In the genomic region with DNA sequence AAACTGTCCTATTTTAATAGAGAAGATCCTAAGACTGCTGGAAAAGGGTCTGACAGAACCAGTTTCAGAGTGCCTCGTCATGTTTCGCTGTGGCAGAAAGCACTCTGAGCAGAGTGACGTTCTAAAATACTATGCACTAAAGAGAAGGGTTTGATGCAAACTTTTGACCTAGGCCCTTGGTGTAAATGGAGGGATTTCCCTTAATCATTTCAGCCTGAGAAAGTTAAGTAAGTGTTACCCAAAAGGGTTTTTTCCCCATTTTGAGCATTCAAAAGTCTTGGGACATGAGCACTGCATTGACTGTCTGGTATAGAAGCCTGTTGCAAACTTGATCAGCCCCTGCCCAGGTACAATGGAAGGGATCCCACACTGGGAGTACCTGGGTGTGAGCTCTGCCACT, we compare ENCODE assay signal across 16 cellular contexts.
DNase-seq lines count a peak whose midpoint lies in the region; ATAC-seq lines count a peak whose summit lies in the region.
"Had no signal": no experiment of that assay in that cellular context is flagged by ENCODE, and none has a peak within 500 bp of the region (broad histone marks: within the 10 kb centered on the region; RNA-seq: fewer than 3 reads in every experiment).

No MANE protein-coding gene starts in this region.

- no peaks in the 10 kb centered on the region for H3K9me3 Mint-ChIP-seq in activated T-helper 1 cell treated with anti-CD3 and anti-CD28 coated beads, Interleukin-12 subunit alpha, Interleukin-12 subunit beta, Interleukin-2, Interleukin-4 antibody, amounts not matched to agents 30 ng/mL and 10 ng/mL and 1 ng/mL, durations not matched to agents 14 hours and 24 hours and 36 hours
- H3K9me3 Mint-ChIP-seq: CD8-positive, alpha-beta T cell had no signal

- intact Hi-C loops in activated T-helper 1 cell treated with anti-CD3 and anti-CD28 coated beads, Interleukin-12 subunit alpha, Interleukin-12 subunit beta, Interleukin-2, Interleukin-4 antibody, amounts not matched to agents 30 ng/mL and 10 ng/mL and 1 ng/mL, durations not matched to agents 14 hours and 24 hours and 36 hours (cut with micrococcal nuclease): no loop called here

- H3K27ac Mint-ChIP-seq in activated T-helper 1 cell treated with anti-CD3 and anti-CD28 coated beads, Interleukin-12 subunit alpha, Interleukin-12 subunit beta, Interleukin-2, Interleukin-4 antibody, amounts not matched to agents 30 ng/mL and 10 ng/mL and 1 ng/mL, durations not matched to agents 14 hours and 24 hours and 36 hours: no peak overlapping the region
- H3K27ac Mint-ChIP-seq: B cell; CD4-positive, CD25-positive, alpha-beta regulatory T cell; CD8-positive, alpha-beta T cell; GM23338; H9 had no signal

- H3K36me3 Mint-ChIP-seq in activated T-helper 1 cell treated with anti-CD3 and anti-CD28 coated beads, Interleukin-12 subunit alpha, Interleukin-12 subunit beta, Interleukin-2, Interleukin-4 antibody, amounts not matched to agents 30 ng/mL and 10 ng/mL and 1 ng/mL, durations not matched to agents 14 hours and 24 hours and 36 hours (ENCODE audit: low read depth): no peaks in the 10 kb centered on the region
- H3K36me3 Mint-ChIP-seq: CD4-positive, CD25-positive, alpha-beta regulatory T cell; CD8-positive, alpha-beta T cell had no signal

- H3K4me3 Mint-ChIP-seq in activated T-helper 1 cell treated with anti-CD3 and anti-CD28 coated beads, Interleukin-12 subunit alpha, Interleukin-12 subunit beta, Interleukin-2, Interleukin-4 antibody, amounts not matched to agents 30 ng/mL and 10 ng/mL and 1 ng/mL, durations not matched to agents 14 hours and 24 hours and 36 hours: no peak overlapping the region
- H3K4me3 Mint-ChIP-seq: B cell; CD4-positive, CD25-positive, alpha-beta regulatory T cell; CD8-positive, alpha-beta T cell; GM23338; H9 had no signal

- DNase-seq in left lobe of liver (ENCODE audit: low spot score): no peak
- DNase-seq in activated T-helper 1 cell treated with anti-CD3 and anti-CD28 coated beads, Interleukin-12 subunit alpha, Interleukin-12 subunit beta, Interleukin-2, Interleukin-4 antibody, amounts not matched to agents 30 ng/mL and 10 ng/mL and 1 ng/mL, durations not matched to agents 14 hours and 24 hours and 36 hours (ENCODE audit: low spot score): no peak
- DNase-seq: CD4-positive, CD25-positive, alpha-beta regulatory T cell; CD8-positive, alpha-beta T cell; DMS 273 treated with DMSO at 0.1 percent for 48 hours; DMS79; EL; GDM1; H9 had no signal

- ATAC-seq in GM18867 (IDR thresholded peaks at IDR 0.05; ENCODE audit: unreplicated experiment): peak; percentile 69
- peak; percentile 55 for ATAC-seq in GM21786 (IDR thresholded peaks at IDR 0.05; ENCODE audit: unreplicated experiment)
- peak; percentile 52 for ATAC-seq in HG03432 (IDR thresholded peaks at IDR 0.05; ENCODE audit: unreplicated experiment)
- ATAC-seq in HG03520 (IDR thresholded peaks at IDR 0.05; ENCODE audit: unreplicated experiment): no peak
- ATAC-seq in left lobe of liver: no peak
- ATAC-seq: CD8-positive, alpha-beta T cell; HCT116 had no signal

- no peaks in the 10 kb centered on the region for H3K27me3 Mint-ChIP-seq in activated T-helper 1 cell treated with anti-CD3 and anti-CD28 coated beads, Interleukin-12 subunit alpha, Interleukin-12 subunit beta, Interleukin-2, Interleukin-4 antibody, amounts not matched to agents 30 ng/mL and 10 ng/mL and 1 ng/mL, durations not matched to agents 14 hours and 24 hours and 36 hours (ENCODE audit: insufficient read depth)
- H3K27me3 Mint-ChIP-seq: B cell; CD4-positive, CD25-positive, alpha-beta regulatory T cell had no signal

- H3K4me1 Mint-ChIP-seq in activated T-helper 1 cell treated with anti-CD3 and anti-CD28 coated beads, Interleukin-12 subunit alpha, Interleukin-12 subunit beta, Interleukin-2, Interleukin-4 antibody, amounts not matched to agents 30 ng/mL and 10 ng/mL and 1 ng/mL, durations not matched to agents 14 hours and 24 hours and 36 hours (ENCODE audit: low read depth): no peaks in the 10 kb centered on the region
- H3K4me1 Mint-ChIP-seq: B cell; CD4-positive, CD25-positive, alpha-beta regulatory T cell; GM23338; H9 had no signal

Comparison
In these comparisons a context has a peak if more than half of its experiments do, and no peak if none do; other contexts are left out.
1. ATAC-seq: peak in GM18867 (single experiment), GM21786 (single experiment) and HG03432 (single experiment); none in HG03520 (single experiment) and left lobe of liver (single experiment).